ENCODE assay signal across 8 cellular contexts in genomic region chr9:129111143-129111761, GRCh38. TPM values are rescaled to one million over a fixed set of nuclear protein-coding genes. Genes with fewer than 3 reads are reported as not detected.
DNase-seq lines count a peak whose midpoint lies in the region; ATAC-seq and TF ChIP-seq lines count a peak whose summit lies in the region.

TSS of gene PTPA (plus strand) at chr9:129111415. CDS start at chr9:129111601, 186 bp downstream.

- ATAC-seq in GM19328 (IDR thresholded peaks at IDR 0.05; ENCODE audit: unreplicated experiment): peak; percentile 75
- peak; percentile 76 for ATAC-seq in HG03460 (IDR thresholded peaks at IDR 0.05; ENCODE audit: unreplicated experiment)
- ATAC-seq in activated CD8-positive, alpha-beta T cell treated with anti-CD3 and anti-CD28 coated beads for 36 hours: peak; percentile 87
- ATAC-seq in lung (ENCODE audit: insufficient read depth, low FRiP score): peak; percentile 93

- H3K36me3 Mint-ChIP-seq in activated CD8-positive, alpha-beta T cell treated with anti-CD3 and anti-CD28 coated beads for 36 hours (ENCODE audit: low read depth): peaks cover 4% of the 10 kb centered on the region

- peak within 1 kb of the TSS; percentile 94 to 99 for H3K27ac ChIP-seq in lung (ENCODE audit: low read depth in 1 of 2, low read length in 1 of 2)

- H3K36me3 ChIP-seq in BJ (ENCODE audit: control insufficient read depth, insufficient read depth, low read length): peaks cover 11% of the 10 kb centered on the region
- H3K36me3 ChIP-seq in lung (ENCODE audit: control insufficient read depth in 2 of 2, insufficient read depth in 2 of 2, low read length in 2 of 2): peaks cover 0 to 3% of the 10 kb centered on the region in 2 donors

- peak within 1 kb of the TSS; percentile 87 for H3K4me3 Mint-ChIP-seq in activated CD8-positive, alpha-beta T cell treated with anti-CD3 and anti-CD28 coated beads for 36 hours

- no peaks in the 10 kb centered on the region for H3K4me1 ChIP-seq in lung (ENCODE audit: control insufficient read depth in 2 of 2, insufficient read depth in 2 of 2, low read length in 2 of 2)

- intact Hi-C loops in activated CD8-positive, alpha-beta T cell treated with anti-CD3 and anti-CD28 coated beads for 36 hours (cut with micrococcal nuclease): no loop called here

- H3K9me3 Mint-ChIP-seq in activated CD8-positive, alpha-beta T cell treated with anti-CD3 and anti-CD28 coated beads for 36 hours: no peaks in the 10 kb centered on the region

- DNase-seq in BJ (ENCODE audit: low read depth) (peak; percentile 41), NCI-H82 (lab: John Stamatoyannopoulos, UW) (peak; percentile 91), ecto neural progenitor cell (ENCODE audit: low spot score) (peak; percentile 91), lung (ENCODE audit: low spot score) (peak; percentile 80)
- peak; percentile 91 for DNase-seq in activated CD8-positive, alpha-beta T cell treated with anti-CD3 and anti-CD28 coated beads for 36 hours
- DNase-seq in stimulated activated CD4-positive, alpha-beta T cell treated with anti-CD3 and anti-CD28 coated beads, TNF-alpha, amount 100 ng/mL, for 48 hours (ENCODE audit: low read depth in 3 of 3): peak; percentile 69 to 81 (median 80)

- H3K27me3 Mint-ChIP-seq in activated CD8-positive, alpha-beta T cell treated with anti-CD3 and anti-CD28 coated beads for 36 hours: no peaks in the 10 kb centered on the region

- POLR2A ChIA-PET in BJ (lab: Charles Lee): no interaction called here
- POLR2A ChIA-PET in activated CD8-positive, alpha-beta T cell treated with anti-CD3 and anti-CD28 coated beads for 36 hours (lab: Charles Lee): interaction anchor here (0.7 to 2.0 kb wide), 7 partner anchors 12 to 473 kb away, joined by 3 to 6 read pairs (median 4); no protein-coding TSS in a partner anchor

- peaks cover 29% of the 10 kb centered on the region for H3K4me1 Mint-ChIP-seq in activated CD8-positive, alpha-beta T cell treated with anti-CD3 and anti-CD28 coated beads for 36 hours (ENCODE audit: low read depth)

- H3K27me3 ChIP-seq in BJ (ENCODE audit: control insufficient read depth, insufficient read depth, low read length) (no peaks in the 10 kb centered on the region), lung (ENCODE audit: control insufficient read depth, insufficient read depth) (no peaks in the 10 kb centered on the region)

- H3K4me3 ChIP-seq in BJ (ENCODE audit: low read depth, low read length) (peak within 1 kb of the TSS; percentile 98), lung (peak within 1 kb of the TSS; percentile 96)

- TF ChIP-seq CTCF in BJ (IDR thresholded peaks at IDR 0.05; ENCODE audit: insufficient read depth, low read depth, low read length) (no peak), lung (IDR thresholded peaks at IDR 0.05; ENCODE audit: control extremely low read depth, extremely low read depth) (no peak)
- TF ChIP-seq CTCF in activated CD8-positive, alpha-beta T cell treated with anti-CD3 and anti-CD28 coated beads for 36 hours (IDR thresholded peaks at IDR 0.05): no peak

- CTCF ChIA-PET in BJ (lab: Yijun Ruan, JAX): interaction anchor here (1.4 to 2.6 kb wide), 3 partner anchors 8 to 510 kb away, joined by 3 to 6 read pairs (median 5); partner anchors contain the start of gene C9orf50
- CTCF ChIA-PET in activated CD8-positive, alpha-beta T cell treated with anti-CD3 and anti-CD28 coated beads for 36 hours (lab: Charles Lee): interaction anchor here (1.0 to 4.9 kb wide), 2 partner anchors 20 to 32 kb away, joined by 4 to 40 read pairs; no protein-coding TSS in a partner anchor

- 1% methylated on average over 57 to 66 of the region's 66 CpGs for WGBS in lung, 2 donors

- H3K9me3 ChIP-seq in lung (ENCODE audit: control insufficient read depth in 2 of 2, insufficient read depth in 1 of 2, low read length in 1 of 2): no peaks in the 10 kb centered on the region

- peak within 1 kb of the TSS; percentile 96 for H3K27ac Mint-ChIP-seq in activated CD8-positive, alpha-beta T cell treated with anti-CD3 and anti-CD28 coated beads for 36 hours

RNA-seq across cellular contexts. Expression of gene PTPA, which starts in this region (rescaled TPM):
- polyA plus RNA-seq in BJ (2011; rRNA removed): 171 and 251 TPM in 2 replicates
- 95.6 and 169 TPM in 2 replicates for polyA minus RNA-seq in BJ (2011; rRNA and poly(A)+ RNA removed)
- total RNA-seq in activated CD8-positive, alpha-beta T cell treated with anti-CD3 and anti-CD28 coated beads for 36 hours: 10 to 100 TPM; 95.3 to 98.5 TPM
- 100 to 1,000 TPM in 1 of 2 donors, 10 to 100 TPM in 1; 62.5 to 145 TPM for total RNA-seq in lung
- 100 to 1,000 TPM; 103 to 130 TPM for polyA plus RNA-seq in lung

Comparison
In these comparisons a context has a peak if more than half of its experiments do, and no peak if none do; other contexts are left out.
1. Peak in every context shown above with its lines: DNase-seq, ATAC-seq, H3K4me3 ChIP-seq and H3K27ac ChIP-seq.
2. DNase-seq: peak in every context shown above with its lines; median percentile 91 in NCI-H82; 91 in activated CD8-positive, alpha-beta T cell treated with anti-CD3 and anti-CD28 coated beads for 36 hours; 91 in ecto neural progenitor cell; 80 in lung; 80 in stimulated activated CD4-positive, alpha-beta T cell treated with anti-CD3 and anti-CD28 coated beads, TNF-alpha, amount 100 ng/mL, for 48 hours; 41 in BJ.